Comparison of ENCODE assay signal across 2 cellular contexts in the genomic region with DNA sequence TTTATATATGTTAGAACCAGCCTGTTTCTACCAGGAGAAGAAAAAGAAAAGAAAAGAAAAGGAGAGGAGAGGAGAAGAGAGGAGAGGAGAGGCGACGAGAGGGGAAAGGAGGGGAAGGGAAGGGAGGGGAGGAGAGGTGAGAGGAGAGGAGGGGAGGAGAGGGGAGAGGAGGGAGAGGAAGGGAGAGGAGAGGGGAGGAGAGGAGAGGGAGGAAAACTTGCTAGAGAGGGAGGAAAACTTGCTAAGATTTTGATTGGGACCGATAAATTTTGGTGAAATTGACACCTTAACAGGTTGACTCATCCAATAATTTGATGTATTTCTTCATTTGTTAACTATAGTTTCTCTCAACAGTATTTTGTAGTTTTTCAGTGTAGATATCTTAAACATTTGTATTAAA.
TF ChIP-seq lines count a peak whose summit lies in the region.

No MANE protein-coding gene starts in this region.

TF ChIP-seq in HepG2, 621 proteins besides CTCF, POLR2A, EP300 and RAD21:
- TF ChIP-seq PHF8 (CRISPR knock-in tag; IDR thresholded peaks at IDR 0.05) (no peak), PCBP2 (optimal IDR thresholded peaks at IDR 0.05; ENCODE audit: low read depth, low read length, poor library complexity, severe bottlenecking) (peak; percentile 86), HNRNPK (IDR thresholded peaks at IDR 0.05; ENCODE audit: low read depth, low read length, poor library complexity, severe bottlenecking) (peak; percentile 81), PCBP1 (IDR thresholded peaks at IDR 0.05; ENCODE audit: borderline replicate concordance, low read depth, low read length) (0 out of 2 replicates have a peak, but pooled peaks have one; percentile 56)

TF ChIP-seq in HCT116, 20 proteins besides CTCF, POLR2A, EP300 and RAD21:
- no peak for TF ChIP-seq SIN3A (IDR thresholded peaks at IDR 0.05; ENCODE audit: low read depth)
- TF ChIP-seq, protein P1, sequence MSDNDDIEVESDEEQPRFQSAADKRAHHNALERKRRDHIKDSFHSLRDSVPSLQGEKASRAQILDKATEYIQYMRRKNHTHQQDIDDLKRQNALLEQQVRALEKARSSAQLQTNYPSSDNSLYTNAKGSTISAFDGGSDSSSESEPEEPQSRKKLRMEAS (IDR thresholded peaks at IDR 0.05) = no peak
- no peak for TF ChIP-seq EZH2 (IDR thresholded peaks at IDR 0.05)
- TF ChIP-seq POLR2AphosphoS5 (IDR thresholded peaks at IDR 0.05; ENCODE audit: low read depth, low read length) = no peak
- no peak for TF ChIP-seq SRF (IDR thresholded peaks at IDR 0.05; ENCODE audit: low read depth)
- TF ChIP-seq CEBPB (IDR thresholded peaks at IDR 0.05; ENCODE audit: low read depth) = no peak
TF ChIP-seq in HCT116: peak in this region for 0.
